Comparison of ENCODE assay signal across 20 cellular contexts in the genomic region with DNA sequence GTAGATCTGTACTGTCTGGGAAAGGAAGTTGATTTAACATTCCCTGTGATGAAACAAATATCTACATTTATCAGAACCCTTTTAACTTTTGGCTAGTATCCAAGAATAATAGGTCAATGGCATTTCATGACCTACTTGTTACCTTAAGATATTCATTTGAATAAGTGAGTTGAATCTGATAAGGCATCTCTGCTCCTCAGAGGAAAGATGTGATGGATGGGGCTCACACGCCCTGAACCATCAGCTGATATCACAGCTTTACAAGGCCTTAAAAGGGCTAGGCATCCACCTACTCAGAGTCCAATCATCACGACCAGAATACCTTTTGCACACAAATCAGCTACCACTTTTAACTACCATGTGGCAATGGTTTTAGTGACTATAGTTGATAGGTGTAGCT.
A peak's percentile ranks its signal among the peaks of the same experiment; 100 is the strongest.
DNase-seq lines count a peak whose midpoint lies in the region; ATAC-seq, FAIRE-seq and TF ChIP-seq lines count a peak whose summit lies in the region.
"Had no signal": no experiment of that assay in that cellular context is flagged by ENCODE, and none has a peak within 500 bp of the region (broad histone marks: within the 10 kb centered on the region; RNA-seq: fewer than 3 reads in every experiment).

No MANE protein-coding gene starts in this region.

- no peak for TF ChIP-seq RAD21 in SK-N-SH (IDR thresholded peaks at IDR 0.05; ENCODE audit: low read length)

- no peak overlapping the region for H3K4me2 ChIP-seq in SK-N-SH
- H3K4me2 ChIP-seq: A549 had no signal

- peaks cover 99% of the 10 kb centered on the region for H3K36me3 ChIP-seq in cardiac muscle cell
- no peaks in the 10 kb centered on the region for H3K36me3 ChIP-seq in SK-N-SH (replicated peaks in 1 of 2; ENCODE audit: control insufficient read depth in 1 of 2, insufficient read depth in 2 of 2, low read length in 1 of 2)

- no peaks in the 10 kb centered on the region for H3K27me3 Mint-ChIP-seq in type B pancreatic cell

- WGBS in SK-N-SH (ENCODE audit: low lambda C conversion rate), result 9% methylated on average over 2 of the region's 2 CpGs

- H3K27ac Mint-ChIP-seq in type B pancreatic cell, result peak overlapping the region; percentile 46
- H3K27ac Mint-ChIP-seq: B cell had no signal

- H3K9ac ChIP-seq in SK-N-SH, result no peak overlapping the region

- H4K20me1 ChIP-seq in SK-N-SH (ENCODE audit: insufficient read depth), result no peaks in the 10 kb centered on the region

- no peak for ATAC-seq in GM21529 (IDR thresholded peaks at IDR 0.05; ENCODE audit: unreplicated experiment)
- ATAC-seq: A549 had no signal

- H3K4me1 ChIP-seq in cardiac muscle cell (ENCODE audit: low read depth) (no peaks in the 10 kb centered on the region), SK-N-SH (ENCODE audit: control insufficient read depth in 1 of 2, insufficient read depth in 2 of 2, low read depth in 1 of 2, low read length in 1 of 2) (peaks cover 0 to 5% of the 10 kb centered on the region in 2 experiments; a peak in 1 of 4 replicates)
- H3K4me1 ChIP-seq: A549 had no signal

- H3F3A ChIP-seq in SK-N-SH (replicated peaks; ENCODE audit: insufficient read depth), result no peaks in the 10 kb centered on the region

- H3K27ac ChIP-seq in cardiac muscle cell (peak overlapping the region; percentile 38), SK-N-SH (ENCODE audit: low read depth in 2 of 2, low read length in 1 of 2) (no peak overlapping the region; a peak in 1 of 4 replicates)
- H3K27ac ChIP-seq: A549 had no signal

- peak; percentile 5 for FAIRE-seq in islet of Langerhans (lab: Jason Lieb, UNC)
- FAIRE-seq: A549, RCC 7860 had no signal

- CTCF ChIA-PET in SK-N-SH (lab: Yijun Ruan, JAX), result interaction anchor here (1.0 to 1.8 kb wide), 9 partner anchors 9 to 412 kb away, joined by 3 to 8 read pairs (median 3); a partner anchor contains a TSS

- TF ChIP-seq EP300 in SK-N-SH (IDR thresholded peaks at IDR 0.05; ENCODE audit: borderline replicate concordance in 1 of 2, low read depth in 1 of 2, low read length in 1 of 2), result no peak

- intact Hi-C loops in cardiac septum (cut with DNase I), result no loop called here

- H3K9me2 ChIP-seq in SK-N-SH, result no peaks in the 10 kb centered on the region

- H3K4me3 Mint-ChIP-seq in type B pancreatic cell, result no peak overlapping the region
- H3K4me3 Mint-ChIP-seq: B cell had no signal

- H3K79me2 ChIP-seq in SK-N-SH (ENCODE audit: insufficient read depth), result no peaks in the 10 kb centered on the region

- DNase-seq in cardiac muscle cell (ENCODE audit: low read depth in 1 of 2, low spot score in 1 of 2), result no peak
- no peak for DNase-seq in cardiac septum (ENCODE audit: low spot score)
- DNase-seq in SK-N-SH, result peak; percentile 54
- DNase-seq in type B pancreatic cell (ENCODE audit: extremely low spot score, unreplicated experiment), result no peak
- DNase-seq in activated T-cell treated with anti-CD3 and anti-CD28 coated beads, Interleukin-2, amount 50 U/mL, for 48 hours, result no peak
- DNase-seq: GOT3, HCEC 1CT, KG1, NCI-H1092, NCI-H1436 treated with DMSO at 0.1 percent for 48 hours, NCI-H1930, NCI-H345, NCI-H526, OCI-M1, SHP77 had no signal

- H3K36me3 Mint-ChIP-seq in type B pancreatic cell, result no peaks in the 10 kb centered on the region

- POLR2A ChIA-PET in SK-N-SH (lab: Yijun Ruan, JAX), result no interaction called here

- H3K9me3 Mint-ChIP-seq in type B pancreatic cell, result peaks cover 6% of the 10 kb centered on the region

- H3K4me1 Mint-ChIP-seq in type B pancreatic cell (ENCODE audit: unreplicated experiment), result peaks cover 4% of the 10 kb centered on the region
- H3K4me1 Mint-ChIP-seq: B cell had no signal

- TF ChIP-seq CTCF in cardiac muscle cell (IDR thresholded peaks at IDR 0.05; ENCODE audit: low read depth, low read length) (no peak), SK-N-SH (IDR thresholded peaks at IDR 0.05) (no peak), type B pancreatic cell (conservative IDR thresholded peaks at IDR 0.05) (no peak)

- no peak overlapping the region for H2AFZ ChIP-seq in SK-N-SH (ENCODE audit: low read depth)

- H3K9me3 ChIP-seq in cardiac muscle cell (ENCODE audit: low read depth) (no peaks in the 10 kb centered on the region), SK-N-SH (no peaks in the 10 kb centered on the region)
- H3K9me3 ChIP-seq: A549 had no signal

- H3K27me3 ChIP-seq in cardiac muscle cell (no peaks in the 10 kb centered on the region), SK-N-SH (ENCODE audit: insufficient read depth) (no peaks in the 10 kb centered on the region)

- H3K4me3 ChIP-seq in cardiac muscle cell, result no peak overlapping the region
- no peak overlapping the region; a peak in 1 of 4 replicates for H3K4me3 ChIP-seq in SK-N-SH (ENCODE audit: low read depth in 2 of 2, low read length in 1 of 2)
- H3K4me3 ChIP-seq: A549 had no signal

TF ChIP-seq in SK-N-SH, 30 proteins besides CTCF, POLR2A, EP300 and RAD21:
- TF ChIP-seq, protein P1, sequence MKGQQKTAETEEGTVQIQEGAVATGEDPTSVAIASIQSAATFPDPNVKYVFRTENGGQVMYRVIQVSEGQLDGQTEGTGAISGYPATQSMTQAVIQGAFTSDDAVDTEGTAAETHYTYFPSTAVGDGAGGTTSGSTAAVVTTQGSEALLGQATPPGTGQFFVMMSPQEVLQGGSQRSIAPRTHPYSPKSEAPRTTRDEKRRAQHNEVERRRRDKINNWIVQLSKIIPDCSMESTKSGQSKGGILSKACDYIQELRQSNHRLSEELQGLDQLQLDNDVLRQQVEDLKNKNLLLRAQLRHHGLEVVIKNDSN (IDR thresholded peaks at IDR 0.05; ENCODE audit: borderline replicate concordance, low read depth), result no peak
- TF ChIP-seq NFIC (IDR thresholded peaks at IDR 0.05; ENCODE audit: borderline replicate concordance) (peak; percentile 47; the same call in 1 of the 2 replicates), RCOR1 (IDR thresholded peaks at IDR 0.05; ENCODE audit: low read length) (0 out of 2 replicates have a peak, but pooled peaks have one; percentile 12)
